Comparison of ENCODE assay signal across 21 cellular contexts in the genomic region with DNA sequence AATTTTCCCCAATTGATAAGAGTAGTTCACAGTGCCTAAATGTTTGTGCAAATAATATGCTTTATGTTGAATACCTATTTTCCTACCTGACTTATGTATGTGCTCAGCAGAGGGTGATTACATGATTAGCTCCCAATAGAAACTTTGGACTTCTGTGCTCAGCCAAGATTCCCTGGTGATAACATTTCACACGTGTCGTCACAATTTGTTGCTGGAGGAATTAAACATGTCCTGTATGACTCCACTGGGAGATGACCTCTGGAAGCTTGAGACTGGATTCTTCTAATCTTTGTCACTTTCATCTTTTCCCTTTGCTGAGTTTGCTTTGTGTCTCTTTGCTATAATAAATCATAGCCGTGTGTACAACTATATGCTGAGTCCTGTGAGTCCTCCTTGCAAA.
"Had no signal": no experiment of that assay in that cellular context is flagged by ENCODE, and none has a peak within 500 bp of the region (broad histone marks: within the 10 kb centered on the region; RNA-seq: fewer than 3 reads in every experiment).

No MANE protein-coding gene starts in this region.

- DNase-seq: activated B cell treated with CpG ODN at 0.5 μM for 24 hours; activated CD4-positive, alpha-beta T cell treated with anti-CD3 and anti-CD28 coated beads for 48 hours; activated CD8-positive, alpha-beta T cell treated with anti-CD3 and anti-CD28 coated beads, Interleukin-2, amount 10 ng/mL, durations not matched to agents 7 days and 5 days; activated naive CD4-positive, alpha-beta T cell treated with Interleukin-2 at 50 U/mL for 16 hours; activated naive CD8-positive, alpha-beta T cell treated with anti-CD3 and anti-CD28 coated beads, Interleukin-2, amount 10 ng/mL, durations not matched to agents 7 days and 5 days; activated T-cell treated with anti-CD3 and anti-CD28 coated beads, Interleukin-2, amount 50 U/mL, for 24 hours; erythroblast; kidney glomerular epithelial cell; nephron progenitor cell; occipital lobe; retina; stimulated activated CD4-positive, alpha-beta T cell treated with anti-CD3 and anti-CD28 coated beads, Interleukin-4, amount 100 ng/mL, for 24 hours; stomach; testis; upper lobe of left lung had no signal

- H3K36me3 ChIP-seq: stomach, upper lobe of left lung had no signal

- FAIRE-seq: endometrium, TTC549 had no signal

- H3K9me3 ChIP-seq: stomach, testis, upper lobe of left lung had no signal

- H3K27ac ChIP-seq: coronary artery, skin epidermis, stomach, testis, upper lobe of left lung had no signal

- H3K27me3 ChIP-seq: stomach, testis, upper lobe of left lung had no signal

- ATAC-seq: activated CD8-positive, alpha-beta T cell treated with anti-CD3 and anti-CD28 coated beads, Interleukin-2, amount 10 ng/mL, durations not matched to agents 7 days and 5 days; stimulated activated effector memory CD8-positive, alpha-beta T cell treated with anti-CD3 and anti-CD28 coated beads, Interleukin-12 subunit alpha, Interleukin-12 subunit beta, amount 100 ng/mL, for 72 hours had no signal

- H3K4me1 ChIP-seq: testis, upper lobe of left lung had no signal

- H3K4me3 ChIP-seq: coronary artery, lung, skin epidermis, stomach, testis, upper lobe of left lung had no signal
